In the genomic region with DNA sequence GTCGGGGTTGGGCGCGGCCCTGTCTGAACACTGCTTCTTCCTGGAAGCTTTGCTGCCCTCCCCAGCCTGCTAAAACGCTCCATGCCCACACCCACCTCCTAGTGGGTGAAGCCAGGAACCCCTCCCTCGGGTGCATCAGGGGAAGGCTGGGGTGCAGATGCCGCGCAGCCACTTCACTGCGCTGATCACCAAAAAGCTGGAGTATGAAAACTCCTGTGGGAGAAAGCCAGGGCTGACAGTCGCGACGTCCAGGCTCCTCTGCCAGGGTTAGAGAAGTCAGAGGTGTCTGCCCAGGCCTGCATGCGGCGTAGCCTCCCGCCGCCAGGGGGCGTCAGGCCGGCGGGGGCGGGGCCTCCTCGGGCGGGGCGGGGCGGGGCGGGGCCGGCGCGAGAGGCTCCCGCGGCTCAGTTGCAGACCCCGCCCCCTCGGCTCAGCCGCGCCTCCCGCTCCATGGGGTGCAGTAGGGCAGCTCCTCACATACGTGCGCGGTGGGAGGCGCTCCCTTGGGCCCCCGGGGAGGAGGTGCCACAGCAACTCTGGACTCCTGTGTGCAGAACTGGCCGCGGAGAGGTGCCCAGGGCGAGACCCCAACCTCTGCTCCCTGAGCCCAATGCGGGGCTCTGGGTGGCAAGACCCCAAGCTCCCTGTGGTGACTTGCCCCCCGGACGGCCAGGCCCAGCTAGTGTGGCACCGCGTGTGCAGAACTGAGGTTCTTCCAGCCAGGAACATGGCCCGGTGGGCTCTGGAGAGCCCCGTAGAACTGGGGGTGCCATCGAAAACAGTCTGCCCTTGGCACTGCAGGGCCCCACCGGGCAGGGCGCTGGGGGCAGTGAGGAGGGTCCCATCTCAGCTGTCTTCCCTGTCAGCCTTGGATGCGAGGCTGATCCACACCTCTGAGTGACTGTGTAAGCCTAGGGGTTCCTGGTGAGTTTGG, we compare ENCODE assay signal across 8 cellular contexts.
DNase-seq lines count a peak whose midpoint lies in the region; ATAC-seq and TF ChIP-seq lines count a peak whose summit lies in the region.

No MANE protein-coding gene starts in this region.

- H3K9me3 ChIP-seq in NT2/D1 (ENCODE audit: insufficient read depth, low read length) (no peaks in the 10 kb centered on the region), muscle layer of colon (ENCODE audit: low read length) (no peaks in the 10 kb centered on the region)

- H3K27me3 ChIP-seq in NT2/D1 (ENCODE audit: insufficient read depth, insufficient read length) (peaks cover 29% of the 10 kb centered on the region), muscle layer of colon (ENCODE audit: control insufficient read depth in 1 of 2, insufficient read depth in 2 of 2, low read length in 2 of 2) (no peaks in the 10 kb centered on the region)

- peak; percentile 68 for TF ChIP-seq CTCF in epithelial cell of esophagus (IDR thresholded peaks at IDR 0.05; ENCODE audit: insufficient read depth, low read depth, low read length, missing control alignments)

- H3K4me1 ChIP-seq in NT2/D1 (ENCODE audit: insufficient read depth, insufficient read length) (peaks cover 36% of the 10 kb centered on the region), muscle layer of colon (ENCODE audit: insufficient read depth, low read length) (peaks cover 43% of the 10 kb centered on the region)

- DNase-seq in COR-L47 (lab: John Stamatoyannopoulos, UW): peak; percentile 70
- DNase-seq in NT2/D1 (ENCODE audit: low read depth, low spot score): peak; percentile 49
- DNase-seq in activated CD8-positive, alpha-beta memory T cell treated with anti-CD3 and anti-CD28 coated beads, Interleukin-2, amount 50 U/mL, for 48 hours: peak; percentile 97
- peak; percentile 90 for DNase-seq in epithelial cell of esophagus (ENCODE audit: low read depth)
- peak; percentile 87 to 94 for DNase-seq in stimulated activated CD8-positive, alpha-beta memory T cell treated with anti-CD3 and anti-CD28 coated beads, Interleukin-7, amount 100 ng/mL, for 4 hours (ENCODE audit: low read depth in 2 of 2)

- H3K27ac ChIP-seq in muscle layer of colon (ENCODE audit: low read depth, low read length): peak overlapping the region; percentile 67

- peak; percentile 40 for ATAC-seq in GM19452 (IDR thresholded peaks at IDR 0.05; ENCODE audit: unreplicated experiment)
- ATAC-seq in HG03565 (IDR thresholded peaks at IDR 0.05; ENCODE audit: unreplicated experiment): peak; percentile 20

- H3K9ac ChIP-seq in NT2/D1 (ENCODE audit: insufficient read length, low read depth) (peak overlapping the region; percentile 82), muscle layer of colon (ENCODE audit: low read length) (no peak overlapping the region)

- peaks cover 12% of the 10 kb centered on the region for H3K36me3 ChIP-seq in NT2/D1 (ENCODE audit: insufficient read depth, insufficient read length, low read length)
- no peaks in the 10 kb centered on the region for H3K36me3 ChIP-seq in muscle layer of colon (ENCODE audit: insufficient read depth, low read length)

- H3K4me3 ChIP-seq in NT2/D1 (ENCODE audit: insufficient read length, low read depth): peak overlapping the region; percentile 22
- H3K4me3 ChIP-seq in epithelial cell of esophagus (ENCODE audit: low read length): peak overlapping the region; percentile 59
- peak overlapping the region; percentile 43 to 74 for H3K4me3 ChIP-seq in muscle layer of colon (ENCODE audit: low read depth in 1 of 2, low read length in 2 of 2)

Comparison
In these comparisons a context has a peak if more than half of its experiments do, and no peak if none do; other contexts are left out.
1. Peak in every context shown above with its lines: DNase-seq, ATAC-seq, H3K4me3 ChIP-seq and H3K27ac ChIP-seq.